In genomic region chr21:23694396-23694795, GRCh38 we compare ENCODE assay signal across 1 cellular context.
TF ChIP-seq lines count a peak whose summit lies in the region.

No MANE protein-coding gene starts in this region.

TF ChIP-seq in SK-N-SH, 30 proteins besides CTCF, POLR2A, EP300 and RAD21 (continued from another document):
- TF ChIP-seq USF1 (IDR thresholded peaks at IDR 0.05; ENCODE audit: borderline replicate concordance, low read depth) (no peak), TAF1 (IDR thresholded peaks at IDR 0.05; ENCODE audit: borderline replicate concordance, low read depth, low read length) (no peak), REST (IDR thresholded peaks at IDR 0.05; ENCODE audit: low read depth, low read length) (no peak), SMC3 (IDR thresholded peaks at IDR 0.05; ENCODE audit: low read depth, low read length) (no peak; the same call in 1 of the 2 replicates), MXI1 (IDR thresholded peaks at IDR 0.05; ENCODE audit: low read depth, low read length) (no peak), FOXJ3 (CRISPR knock-in tag; IDR thresholded peaks at IDR 0.05) (no peak), GABPA (IDR thresholded peaks at IDR 0.05; ENCODE audit: low read depth) (no peak), MAX (IDR thresholded peaks at IDR 0.05; ENCODE audit: low read depth) (no peak), RCOR1 (IDR thresholded peaks at IDR 0.05; ENCODE audit: low read length) (no peak)
TF ChIP-seq in SK-N-SH: peak in this region for 0.
